Comparison of ENCODE assay signal across 8 cellular contexts in genomic region chr12:27332407-27333310, GRCh38. TPM values are rescaled to one million over a fixed set of nuclear protein-coding genes. Genes with fewer than 3 reads are reported as not detected.
DNase-seq lines count a peak whose midpoint lies in the region; ATAC-seq, FAIRE-seq and TF ChIP-seq lines count a peak whose summit lies in the region.

BMAL2 (plus strand) TSS chr12:27332836; CDS start chr12:27333073, 237 bp downstream.

- H3K36me3 ChIP-seq in K562 (ENCODE audit: control insufficient read depth, insufficient read depth, low read length) (no peaks in the 10 kb centered on the region), iPS-20b (ENCODE audit: insufficient read depth, low read depth, low read length) (0 out of 2 replicates have a peak, but pooled peaks cover under 1% of the 10 kb centered on the region), spleen (peaks cover 0 to 3% (median 0%) of the 10 kb centered on the region in 6 donors)

- H4K20me1 ChIP-seq in K562 (replicated peaks; ENCODE audit: control insufficient read depth, insufficient read depth, low read length) = no peaks in the 10 kb centered on the region

- TF ChIP-seq POLR2A in K562 (conservative IDR thresholded peaks at IDR 0.05) (no peak), spleen (IDR thresholded peaks at IDR 0.05) (no peak)

- POLR2A ChIA-PET in K562 (lab: Yijun Ruan, JAX) = interaction anchor here (0.7 to 1.1 kb wide), 2 partner anchors 8 to 110 kb away, joined by 3 read pairs; no protein-coding TSS in a partner anchor

- H3K4me3 ChIP-seq in K562 = peak within 1 kb of the TSS; percentile 28
- H3K4me3 ChIP-seq in iPS-20b (ENCODE audit: low read length) = peak within 1 kb of the TSS; percentile 84
- H3K4me3 ChIP-seq in spleen = peak within 1 kb of the TSS; percentile 57 to 92 (median 72)

- no peak for TF ChIP-seq RAD21 in K562 (CRISPR knock-in tag; conservative IDR thresholded peaks at IDR 0.05 in 1 of 2, IDR thresholded peaks at IDR 0.05 in 1 of 2)

- DNase-seq in ELR (ENCODE audit: low read depth) = peak; percentile 68
- peak; percentile 65 for DNase-seq in KBM-7
- peak; percentile 79 for DNase-seq in SW480 (ENCODE audit: low spot score)
- peak; percentile 26 to 52 (median 44) for DNase-seq in K562 (ENCODE audit: extremely low read depth in 1 of 4, low spot score in 3 of 4)
- DNase-seq in spleen = peak; percentile 83
- no peak for DNase-seq in effector CD8-positive, alpha-beta T cell (lab: John Stamatoyannopoulos, UW)

- H3K9me1 ChIP-seq in K562 (ENCODE audit: control insufficient read depth, insufficient read depth, low read length) = no peaks in the 10 kb centered on the region

- TF ChIP-seq CTCF in K562 (IDR thresholded peaks at IDR 0.05 in 2 of 3, conservative IDR thresholded peaks at IDR 0.05 in 1 of 3; ENCODE audit: insufficient read depth in 2 of 3, low read depth in 1 of 3, low read length in 3 of 3) (no peak), spleen (IDR thresholded peaks at IDR 0.05 in 8 of 11, conservative IDR thresholded peaks at IDR 0.05 in 3 of 11) (no peak)

- FAIRE-seq in K562 (lab: Jason Lieb, UNC) = no peak

- H2AFZ ChIP-seq in K562 (ENCODE audit: low read depth, low read length) = peak within 1 kb of the TSS; percentile 63; the same call in 1 of the 2 replicates

- H3K4me1 ChIP-seq in K562 (replicated peaks in 1 of 2; ENCODE audit: control insufficient read depth in 2 of 2, insufficient read depth in 2 of 2, low read length in 2 of 2) (peaks cover 11 to 13% of the 10 kb centered on the region in 2 experiments; a peak in 3 of 5 replicates), iPS-20b (ENCODE audit: insufficient read depth, low read length) (peaks cover 11% of the 10 kb centered on the region), spleen (peaks cover 4 to 30% (median 19%) of the 10 kb centered on the region in 6 donors)

- CTCF ChIA-PET in K562 (lab: Yijun Ruan, JAX; ENCODE audit: low intra/inter-chr PET ratio) = no interaction called here

- ATAC-seq in GM21723 (IDR thresholded peaks at IDR 0.05; ENCODE audit: unreplicated experiment) (peak; percentile 33), K562 (peak; percentile 73)

- H3K27ac ChIP-seq in K562 (ENCODE audit: extremely low read depth, low read depth, low read length) (no peak within 1 kb of the TSS), iPS-20b (ENCODE audit: low read length) (no peak within 1 kb of the TSS), spleen (peak within 1 kb of the TSS in 1 of 8 donors; percentile 13)

- WGBS in K562 (ENCODE audit: insufficient coverage, low coverage, missing lambda C conversion rate) = 11% methylated on average over 26 of the region's 92 CpGs
- WGBS in spleen, 5 donors = 2 to 19% (median 2%) methylated on average over 18 to 91 of the region's 92 CpGs

- H3K9ac ChIP-seq in K562 (ENCODE audit: insufficient read depth in 1 of 2, low read depth in 2 of 2, low read length in 2 of 2) (peak within 1 kb of the TSS in 1 of 2 experiments; percentile 61; a peak in 2 of 4 replicates), iPS-20b (ENCODE audit: low read depth, low read length) (peak within 1 kb of the TSS; percentile 77)

- BruUV-seq in K562 (replicated peaks; lab: Mats Ljungman, UMichigan) = no TSS peak

- peak within 1 kb of the TSS; percentile 41 for H3K4me2 ChIP-seq in K562 (ENCODE audit: insufficient read depth, low read length)

- no peaks in the 10 kb centered on the region for H3K9me3 ChIP-seq in K562 (replicated peaks; ENCODE audit: control insufficient read depth, insufficient read depth, low read depth, low read length)
- H3K9me3 ChIP-seq in iPS-20b (ENCODE audit: insufficient read depth, low read depth, low read length) = no peaks in the 10 kb centered on the region
- H3K9me3 ChIP-seq in spleen = no peaks in the 10 kb centered on the region

- H3K79me2 ChIP-seq in K562 (ENCODE audit: control insufficient read depth, insufficient read depth, low read length) = no peaks in the 10 kb centered on the region

- in situ Hi-C loops in KBM-7 (cut with MboI; ENCODE audit: low pct_unique_long_range_greater_than_20kb, low sequenced_read_pairs) (no loop called here), K562 (cut with MboI) (no loop called here)

- no peak for TF ChIP-seq EP300 in K562 (IDR thresholded peaks at IDR 0.05; ENCODE audit: low read length)

- intact Hi-C loops in K562 (cut with micrococcal nuclease) = no loop called here
- intact Hi-C loops in spleen (cut with DNase I; ENCODE audit: low total_unique reads) = no loop called here

- H3K27me3 ChIP-seq in K562 (ENCODE audit: control insufficient read depth in 2 of 2, insufficient read depth in 2 of 2, low read length in 2 of 2) (peaks cover 25 to 27% of the 10 kb centered on the region in 2 experiments), iPS-20b (ENCODE audit: insufficient read depth, low read length) (peaks cover 41% of the 10 kb centered on the region), spleen (replicated peaks in 1 of 7) (peaks cover 0 to 49% (median 20%) of the 10 kb centered on the region in 7 donors)

TF ChIP-seq in K562, 482 proteins besides CTCF, POLR2A, EP300 and RAD21 (continues in another document):
- peak in 1 of 3 experiments; percentile 13 for TF ChIP-seq YY1 (IDR thresholded peaks at IDR 0.05; ENCODE audit: borderline replicate concordance in 1 of 3, control insufficient read depth in 1 of 3, extremely low read depth in 1 of 3, insufficient read depth in 3 of 3, insufficient read length in 1 of 3, insufficient replicate concordance in 2 of 3, low read depth in 1 of 3, low read length in 2 of 3)
- TF ChIP-seq ZNF12 (CRISPR knock-in tag; IDR thresholded peaks at IDR 0.05) = no peak
- no peak for TF ChIP-seq POLR3G (IDR thresholded peaks at IDR 0.05; ENCODE audit: extremely low read depth, insufficient read length, insufficient replicate concordance)
- no peak for TF ChIP-seq ZNF165 (CRISPR knock-in tag; IDR thresholded peaks at IDR 0.05; ENCODE audit: borderline replicate concordance)
- no peak for TF ChIP-seq SMAD4 (CRISPR knock-in tag; conservative IDR thresholded peaks at IDR 0.05)
- 0 out of 2 replicates have a peak, but pooled peaks have one; percentile 35 for TF ChIP-seq ARID4B (CRISPR knock-in tag; IDR thresholded peaks at IDR 0.05)
- TF ChIP-seq ZNF511 (CRISPR knock-in tag; IDR thresholded peaks at IDR 0.05) = peak; percentile 35; the same call in 1 of the 2 replicates
- TF ChIP-seq ZNF224 (CRISPR knock-in tag; IDR thresholded peaks at IDR 0.05) = no peak
- peak; percentile 44 to 60; a peak in 3 of 4 replicates for TF ChIP-seq NRF1 (conservative IDR thresholded peaks at IDR 0.05 in 1 of 2, IDR thresholded peaks at IDR 0.05 in 1 of 2)

RNA-seq across cellular contexts. Expression of gene BMAL2, which starts in this region (rescaled TPM):
- total RNA-seq in K562 (2011; cell fraction: chromatin; rRNA removed; ENCODE audit: low replicate concordance) = not detected in 2 replicates
- not detected in 2 replicates for total RNA-seq in K562 (2011; cell fraction: nucleolus; rRNA removed)
- 0.23 TPM in 1 of 2 replicates, not detected in the other for total RNA-seq in K562 (2011; cell fraction: nucleoplasm; rRNA removed)
- total RNA-seq in K562 (2014; rRNA removed) (0.16 and 0.50 TPM in 2 replicates), K562 (2014; rRNA removed; fragmentation: Illumina TruSeq; extraction: Trizol) (0.62 and 0.70 TPM in 2 replicates), K562 (2015; rRNA removed; fragmentation: Illumina TruSeq; extraction: Trizol) (0.45 and 0.72 TPM in 2 replicates), K562 (2021) (0.38 and 0.60 TPM in 2 replicates), spleen (1 to 10 TPM; 1.1 to 3.7 (median 2.1) TPM)
- polyA plus RNA-seq in K562 (2011; rRNA removed) (0.16 and 1.1 TPM in 2 replicates), K562 (2014; fragmentation: Illumina TruSeq; extraction: Trizol) (0.40 and 0.42 TPM in 2 replicates), K562 (2014; fragmentation: Nextera tagmentation; extraction: Ambion mirVana) (under 1 TPM; 0.01 to 0.04 TPM), K562 (2014; rRNA removed) (0.13 and 0.17 TPM in 2 replicates), spleen (1 to 10 TPM in 2 of 3 donors, under 1 TPM in 1; 0.67 to 1.4 (median 1.3) TPM)
- 0.04 TPM in 2 replicates for polyA plus RNA-seq in K562 (2011; cell fraction: cytosol; rRNA removed)
- polyA plus RNA-seq in K562 (2011; cell fraction: nucleus; rRNA removed) = 0.07 and 0.11 TPM in 2 replicates
- polyA plus RNA-seq in K562 (2012) = 0.35 and 0.36 TPM in 2 replicates
- 0.30 and 0.74 TPM in 2 replicates for polyA minus RNA-seq in K562 (2011; rRNA and poly(A)+ RNA removed)
- 1.5 TPM in 1 of 2 replicates, not detected in the other for polyA minus RNA-seq in K562 (2011; cell fraction: cytosol; rRNA and poly(A)+ RNA removed)
- 0.13 TPM in 1 of 2 replicates, not detected in the other for polyA minus RNA-seq in K562 (2011; cell fraction: nucleus; rRNA and poly(A)+ RNA removed)

Comparison
In these comparisons a context has a peak if more than half of its experiments do, and no peak if none do; other contexts are left out.
1. H3K4me3 ChIP-seq: peak in every context shown above with its lines; median percentile 84 in iPS-20b; 72 in spleen; 28 in K562.